Comparison of ENCODE assay signal across 23 cellular contexts in the genomic region with DNA sequence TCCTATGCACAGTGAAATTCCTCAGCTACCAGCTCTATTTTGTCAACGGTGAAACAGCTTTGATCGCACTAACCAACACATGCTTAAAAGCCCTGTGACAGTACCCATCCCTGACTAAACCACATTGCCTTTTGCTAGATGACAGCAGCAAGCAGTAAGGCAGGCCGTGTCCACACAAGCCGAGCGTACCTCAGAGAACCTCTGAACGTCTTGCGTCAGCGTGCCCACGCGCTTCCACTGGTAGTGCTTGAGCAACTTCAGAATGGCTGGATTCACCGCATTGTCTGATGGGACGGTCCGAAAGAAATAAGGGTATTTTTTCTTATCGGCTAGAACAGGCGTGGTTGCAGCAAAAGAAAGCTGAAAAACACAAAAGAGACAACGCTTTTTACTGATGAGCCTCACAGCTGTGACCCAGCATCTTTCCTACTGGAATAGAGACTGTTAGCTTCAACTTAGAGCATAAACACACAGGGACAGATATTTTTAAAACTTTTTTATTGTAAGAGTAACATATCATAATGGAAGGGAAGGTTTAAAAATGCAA.
"Had no signal": no experiment of that assay in that cellular context is flagged by ENCODE, and none has a peak within 500 bp of the region (broad histone marks: within the 10 kb centered on the region; RNA-seq: fewer than 3 reads in every experiment).

No MANE protein-coding gene starts in this region.

- DNase-seq: cerebellar nuclear complex; effector CD4-positive, alpha-beta T cell; foreskin fibroblast; gastrocnemius medialis; kidney; mucosa of descending colon; naive B cell; occipital lobe; ovary; psoas muscle; right cardiac atrium; spleen; stimulated activated CD4-positive, alpha-beta T cell treated with anti-CD3 and anti-CD28 coated beads, Interleukin-4, amount 100 ng/mL, for 4 hours; stimulated activated naive CD8-positive, alpha-beta T cell treated with anti-CD3 and anti-CD28 coated beads, Interleukin-15, Interleukin-2, amounts not matched to agents 100 U/mL and 50 U/mL, for 24 hours; substantia nigra; testis; tibial artery; upper lobe of right lung had no signal

- H3K36me3 ChIP-seq: gastrocnemius medialis, ovary, spleen, tibial artery, upper lobe of right lung, vagina had no signal

- H3K4me1 Mint-ChIP-seq: naive B cell; stimulated activated memory B cell treated with anti-CD40 and anti-IgM and Interleukin-4, amounts not matched to agents 10 μg/mL and 1 μg/mL and 100 μg/mL, for 72 hours had no signal

- H3K27ac ChIP-seq: gastrocnemius medialis, ovary, psoas muscle, skin epidermis, spleen, testis, tibial artery, upper lobe of right lung, vagina had no signal

- H3K27ac Mint-ChIP-seq: natural killer cell treated with Interleukin-12 subunit alpha and Interleukin-12 subunit beta and Interleukin-15 and Interleukin-18, amount 100 ng/mL, for 72 hours; stimulated activated memory B cell treated with anti-CD40 and anti-IgM and Interleukin-4, amounts not matched to agents 10 μg/mL and 1 μg/mL and 100 μg/mL, for 72 hours had no signal

- H3K4me3 Mint-ChIP-seq: naive B cell; natural killer cell treated with Interleukin-12 subunit alpha and Interleukin-12 subunit beta and Interleukin-15 and Interleukin-18, amount 100 ng/mL, for 72 hours; stimulated activated memory B cell treated with anti-CD40 and anti-IgM and Interleukin-4, amounts not matched to agents 10 μg/mL and 1 μg/mL and 100 μg/mL, for 72 hours had no signal

- H3K36me3 Mint-ChIP-seq: naive B cell; natural killer cell treated with Interleukin-12 subunit alpha and Interleukin-12 subunit beta and Interleukin-15 and Interleukin-18, amount 100 ng/mL, for 72 hours; stimulated activated memory B cell treated with anti-CD40 and anti-IgM and Interleukin-4, amounts not matched to agents 10 μg/mL and 1 μg/mL and 100 μg/mL, for 72 hours had no signal

- H3K4me3 ChIP-seq: gastrocnemius medialis, mucosa of descending colon, ovary, psoas muscle, skin epidermis, spleen, testis, tibial artery, upper lobe of right lung, vagina had no signal

- H3K9me3 ChIP-seq: gastrocnemius medialis, mucosa of descending colon, psoas muscle, spleen, testis, tibial artery, upper lobe of right lung, vagina had no signal

- H3K27me3 ChIP-seq: dorsolateral prefrontal cortex, gastrocnemius medialis, ovary, testis, tibial artery, upper lobe of right lung, vagina had no signal

- H3K4me1 ChIP-seq: gastrocnemius medialis, psoas muscle, spleen, testis, tibial artery, upper lobe of right lung, vagina had no signal

- H3K9me3 Mint-ChIP-seq: natural killer cell treated with Interleukin-12 subunit alpha and Interleukin-12 subunit beta and Interleukin-15 and Interleukin-18, amount 100 ng/mL, for 72 hours; stimulated activated memory B cell treated with anti-CD40 and anti-IgM and Interleukin-4, amounts not matched to agents 10 μg/mL and 1 μg/mL and 100 μg/mL, for 72 hours had no signal
